13 cellular contexts compared by ENCODE assay signal in genomic region chr2:10814142-10814541, GRCh38. TPM values are rescaled to one million over a fixed set of nuclear protein-coding genes. Genes with fewer than 3 reads are reported as not detected.
A peak's percentile ranks its signal among the peaks of the same experiment; 100 is the strongest.
DNase-seq lines count a peak whose midpoint lies in the region; ATAC-seq and TF ChIP-seq lines count a peak whose summit lies in the region.
"Had no signal": no experiment of that assay in that cellular context is flagged by ENCODE, and none has a peak within 500 bp of the region (broad histone marks: within the 10 kb centered on the region; RNA-seq: fewer than 3 reads in every experiment).

No MANE protein-coding gene starts in this region.

- H3K27ac ChIP-seq in SK-N-SH (ENCODE audit: low read depth in 2 of 2, low read length in 1 of 2): peak overlapping the region in 1 of 2 experiments; percentile 93; a peak in 2 of 4 replicates
- H3K27ac ChIP-seq: 22Rv1 had no signal

- no peak for TF ChIP-seq EP300 in SK-N-SH (IDR thresholded peaks at IDR 0.05; ENCODE audit: borderline replicate concordance in 1 of 2, low read depth in 1 of 2, low read length in 1 of 2)

- H3K36me3 Mint-ChIP-seq in IgD-negative memory B cell (no peaks in the 10 kb centered on the region), endothelial cell (ENCODE audit: low read depth, unreplicated experiment) (no peaks in the 10 kb centered on the region)

- H3K9me3 ChIP-seq in SK-N-SH (no peaks in the 10 kb centered on the region), neuron (ENCODE audit: low read length) (no peaks in the 10 kb centered on the region)
- H3K9me3 ChIP-seq: breast epithelium had no signal

- H3K27ac Mint-ChIP-seq in IgD-negative memory B cell: no peak overlapping the region
- H3K27ac Mint-ChIP-seq in endothelial cell (ENCODE audit: unreplicated experiment): peak overlapping the region; percentile 22

- H3K36me3 ChIP-seq in SK-N-SH (replicated peaks in 1 of 2; ENCODE audit: control insufficient read depth in 1 of 2, insufficient read depth in 2 of 2, low read length in 1 of 2) (peaks cover 0 to 10% of the 10 kb centered on the region in 2 experiments), neuron (ENCODE audit: insufficient read depth, low read length) (peaks cover 3% of the 10 kb centered on the region)
- H3K36me3 ChIP-seq: breast epithelium had no signal

- H3F3A ChIP-seq in SK-N-SH (replicated peaks; ENCODE audit: insufficient read depth): no peaks in the 10 kb centered on the region

- no peaks in the 10 kb centered on the region for H3K9me3 Mint-ChIP-seq in IgD-negative memory B cell
- no peaks in the 10 kb centered on the region for H3K9me3 Mint-ChIP-seq in endothelial cell (ENCODE audit: unreplicated experiment)

- peaks cover 8% of the 10 kb centered on the region; the same call in 1 of the 2 replicates for H3K27me3 ChIP-seq in SK-N-SH (ENCODE audit: insufficient read depth)
- no peaks in the 10 kb centered on the region for H3K27me3 ChIP-seq in neuron (ENCODE audit: insufficient read depth, low read length)
- H3K27me3 ChIP-seq: breast epithelium had no signal

- CTCF ChIA-PET in SK-N-SH (lab: Yijun Ruan, JAX): interaction anchor here (0.6 to 11.4 kb wide), 5 partner anchors 18 to 348 kb away, joined by 3 to 216 read pairs (median 10); a partner anchor contains a TSS

- no peak overlapping the region for H3K4me2 ChIP-seq in SK-N-SH

- no peaks in the 10 kb centered on the region for H3K9me2 ChIP-seq in SK-N-SH

- H3K4me1 Mint-ChIP-seq in IgD-negative memory B cell (peaks cover 19 to 24% (median 20%) of the 10 kb centered on the region in 3 donors), endothelial cell (ENCODE audit: unreplicated experiment) (peaks cover 38% of the 10 kb centered on the region)

- TF ChIP-seq CTCF in SK-N-SH (IDR thresholded peaks at IDR 0.05) (no peak), endothelial cell (IDR thresholded peaks at IDR 0.05; ENCODE audit: unreplicated experiment) (no peak)

- H3K79me2 ChIP-seq in SK-N-SH (ENCODE audit: insufficient read depth): peaks cover 33% of the 10 kb centered on the region

- H2AFZ ChIP-seq in SK-N-SH (ENCODE audit: low read depth): peak overlapping the region; percentile 60; the same call in 1 of the 2 replicates
- H2AFZ ChIP-seq in neuron (ENCODE audit: low read depth, low read length): peak overlapping the region; percentile 78

- H3K4me1 ChIP-seq in SK-N-SH (ENCODE audit: control insufficient read depth in 1 of 2, insufficient read depth in 2 of 2, low read depth in 1 of 2, low read length in 1 of 2): peaks cover 0 to 43% of the 10 kb centered on the region in 2 experiments; a peak in 2 of 4 replicates
- peaks cover 33% of the 10 kb centered on the region for H3K4me1 ChIP-seq in neuron (ENCODE audit: insufficient read depth, low read length)
- H3K4me1 ChIP-seq: breast epithelium had no signal

- ATAC-seq in SK-N-SH treated with all-trans-retinoic acid at 6 μM for 48 hours: no peak
- no peak for ATAC-seq in GM19023 (IDR thresholded peaks at IDR 0.05; ENCODE audit: unreplicated experiment)

- H3K4me3 ChIP-seq in SK-N-SH (ENCODE audit: low read depth in 2 of 2, low read length in 1 of 2) (no peak overlapping the region), neuron (ENCODE audit: low read length) (no peak overlapping the region)

- no peak overlapping the region for H3K9ac ChIP-seq in SK-N-SH

- no peak for DNase-seq in SK-N-SH
- DNase-seq in endothelial cell (ENCODE audit: low spot score): no peak
- DNase-seq in activated effector memory CD4-positive, alpha-beta T cell treated with Interleukin-2 at 50 U/mL for 16 hours: no peak
- no peak for DNase-seq in dedifferentiated amniotic fluid mesenchymal stem cell (ENCODE audit: extremely low spot score)
- DNase-seq: activated CD4-positive, alpha-beta T cell treated with anti-CD3 and anti-CD28 coated beads for 1 hour; COR-L47; kidney had no signal

- H3K27me3 Mint-ChIP-seq in IgD-negative memory B cell (no peaks in the 10 kb centered on the region), endothelial cell (ENCODE audit: unreplicated experiment) (peaks cover 2% of the 10 kb centered on the region)

- POLR2A ChIA-PET in SK-N-SH (lab: Yijun Ruan, JAX): no interaction called here

- peak overlapping the region; percentile 18 to 82 (median 56) for H3K4me3 Mint-ChIP-seq in IgD-negative memory B cell
- H3K4me3 Mint-ChIP-seq in endothelial cell (ENCODE audit: unreplicated experiment): peak overlapping the region; percentile 85

- H4K20me1 ChIP-seq in SK-N-SH (ENCODE audit: insufficient read depth): peaks cover 26% of the 10 kb centered on the region

- 76% methylated on average over 10 of the region's 10 CpGs for WGBS in SK-N-SH (ENCODE audit: low lambda C conversion rate)

- TF ChIP-seq RAD21 in SK-N-SH (IDR thresholded peaks at IDR 0.05; ENCODE audit: low read length): no peak

TF ChIP-seq in SK-N-SH, 30 proteins besides CTCF, POLR2A, EP300 and RAD21 (continues in another document):
- TF ChIP-seq GATA2 (CRISPR knock-in tag; IDR thresholded peaks at IDR 0.05) (no peak), PBX3 (IDR thresholded peaks at IDR 0.05) (no peak), POLR2AphosphoS5 (IDR thresholded peaks at IDR 0.05; ENCODE audit: low read depth, low read length) (no peak), FOXJ3 (CRISPR knock-in tag; IDR thresholded peaks at IDR 0.05) (no peak), FOSL2 (IDR thresholded peaks at IDR 0.05; ENCODE audit: borderline replicate concordance, low read depth) (no peak), MEF2A (IDR thresholded peaks at IDR 0.05; ENCODE audit: borderline replicate concordance, low read depth) (no peak), TCF12 (IDR thresholded peaks at IDR 0.05) (no peak), IRF3 (IDR thresholded peaks at IDR 0.05; ENCODE audit: low read depth, low read length) (no peak), NRF1 (IDR thresholded peaks at IDR 0.05; ENCODE audit: low read depth, low read length) (no peak), SIN3A (IDR thresholded peaks at IDR 0.05; ENCODE audit: borderline replicate concordance, low read depth, low read length) (no peak)

TF ChIP-seq in SK-N-SH treated with all-trans-retinoic acid at 6 μM for 48 hours, 23 proteins besides CTCF, POLR2A, EP300 and RAD21 (continues in another document):
- no peak for TF ChIP-seq BACH2 (CRISPR knock-in tag; IDR thresholded peaks at IDR 0.05; ENCODE audit: borderline replicate concordance)
- no peak for TF ChIP-seq CSDC2 (CRISPR knock-in tag; IDR thresholded peaks at IDR 0.05)
- no peak for TF ChIP-seq GLIS3 (CRISPR knock-in tag; IDR thresholded peaks at IDR 0.05)
- TF ChIP-seq OSR1 (CRISPR knock-in tag; IDR thresholded peaks at IDR 0.05): no peak
- TF ChIP-seq ESRRG (CRISPR knock-in tag; IDR thresholded peaks at IDR 0.05): no peak
- no peak for TF ChIP-seq ZC3H10 (CRISPR knock-in tag; IDR thresholded peaks at IDR 0.05)
- TF ChIP-seq ZNF8 (CRISPR knock-in tag; IDR thresholded peaks at IDR 0.05): no peak
- TF ChIP-seq ZFP30 (CRISPR knock-in tag; IDR thresholded peaks at IDR 0.05): no peak
- TF ChIP-seq CSRNP3 (CRISPR knock-in tag; IDR thresholded peaks at IDR 0.05): no peak
- TF ChIP-seq PPARA (CRISPR knock-in tag; IDR thresholded peaks at IDR 0.05; ENCODE audit: borderline replicate concordance): no peak
- TF ChIP-seq ZFP3 (CRISPR knock-in tag; IDR thresholded peaks at IDR 0.05): no peak
- no peak for TF ChIP-seq SNAI2 (CRISPR knock-in tag; IDR thresholded peaks at IDR 0.05)
- TF ChIP-seq ARNTL (CRISPR knock-in tag; IDR thresholded peaks at IDR 0.05; ENCODE audit: borderline replicate concordance, low read depth): no peak
- TF ChIP-seq POU6F1 (CRISPR knock-in tag; IDR thresholded peaks at IDR 0.05; ENCODE audit: borderline replicate concordance, low read depth): no peak
- no peak for TF ChIP-seq ISL1 (CRISPR knock-in tag; IDR thresholded peaks at IDR 0.05)
- TF ChIP-seq TCF4 (CRISPR knock-in tag; IDR thresholded peaks at IDR 0.05; ENCODE audit: borderline replicate concordance): no peak
- TF ChIP-seq RARB (CRISPR knock-in tag; IDR thresholded peaks at IDR 0.05): no peak
- no peak for TF ChIP-seq ZNF70 (CRISPR knock-in tag; IDR thresholded peaks at IDR 0.05)

RNA-seq across cellular contexts. Expression of gene PDIA6, which starts 1.6 kb away (rescaled TPM):
- polyA plus RNA-seq in SK-N-SH (2012; rRNA removed) (308 and 325 TPM in 2 replicates), IgD-negative memory B cell (135 TPM)
- 403 and 455 TPM in 2 replicates for polyA plus RNA-seq in SK-N-SH (2012; cell fraction: cytosol; rRNA removed)
- polyA plus RNA-seq in SK-N-SH (2012; cell fraction: nucleus; rRNA removed): 95.0 and 163 TPM in 2 replicates
- 292 TPM for total RNA-seq in endothelial cell (ENCODE audit: unreplicated experiment)
